In genomic region chr5:159051431-159052281, GRCh38 we compare ENCODE assay signal across 8 cellular contexts. TPM values are rescaled to one million over a fixed set of nuclear protein-coding genes. Genes with fewer than 3 reads are reported as not detected.
DNase-seq lines count a peak whose midpoint lies in the region; ATAC-seq and TF ChIP-seq lines count a peak whose summit lies in the region.

No MANE protein-coding gene starts in this region.

- no peaks in the 10 kb centered on the region for H3K36me3 Mint-ChIP-seq in dendritic cell treated with granulocyte-macrophage colony-stimulating factor and Interleukin-4, amounts not matched to agents 40 ng/mL and 50 ng/mL, for 4 days (ENCODE audit: low read depth)

- ATAC-seq in HG03442 (IDR thresholded peaks at IDR 0.05; ENCODE audit: unreplicated experiment): peak; percentile 21
- no peak for ATAC-seq in lung (ENCODE audit: insufficient read depth, low FRiP score)
- ATAC-seq in GM19328 (IDR thresholded peaks at IDR 0.05; ENCODE audit: unreplicated experiment): no peak
- no peak for ATAC-seq in GM21786 (IDR thresholded peaks at IDR 0.05; ENCODE audit: unreplicated experiment)
- no peak for ATAC-seq in GM18870 (IDR thresholded peaks at IDR 0.05; ENCODE audit: unreplicated experiment)

- DNase-seq in Ammon's horn (ENCODE audit: low spot score) (peak; percentile 64), lung (ENCODE audit: low spot score) (no peak), tibial nerve (ENCODE audit: low spot score in 2 of 2) (peak in 1 of 2 donors; percentile 23)

- H3K9me3 ChIP-seq in lung (ENCODE audit: control insufficient read depth in 2 of 2, insufficient read depth in 1 of 2, low read length in 1 of 2) (peaks cover 0 to 2% of the 10 kb centered on the region in 2 donors), tibial nerve (no peaks in the 10 kb centered on the region)

- H3K4me1 ChIP-seq in lung (ENCODE audit: control insufficient read depth in 2 of 2, insufficient read depth in 2 of 2, low read length in 2 of 2): peaks cover 0 to 3% of the 10 kb centered on the region in 2 donors
- peaks cover 0 to 59% (median 14%) of the 10 kb centered on the region in 4 donors for H3K4me1 ChIP-seq in tibial nerve

- peak overlapping the region; percentile 47 for H3K4me3 Mint-ChIP-seq in dendritic cell treated with granulocyte-macrophage colony-stimulating factor and Interleukin-4, amounts not matched to agents 40 ng/mL and 50 ng/mL, for 4 days

- no peak for TF ChIP-seq EP300 in tibial nerve (IDR thresholded peaks at IDR 0.05)

- H3K36me3 ChIP-seq in lung (ENCODE audit: control insufficient read depth in 2 of 2, insufficient read depth in 2 of 2, low read length in 2 of 2) (peaks cover 0 to 1% of the 10 kb centered on the region in 2 donors), tibial nerve (no peaks in the 10 kb centered on the region)

- no peak overlapping the region for H3K27ac Mint-ChIP-seq in dendritic cell treated with granulocyte-macrophage colony-stimulating factor and Interleukin-4, amounts not matched to agents 40 ng/mL and 50 ng/mL, for 4 days

- 17 to 24% methylated on average over 32 to 37 of the region's 37 CpGs for WGBS in lung, 2 donors
- 34 to 45% methylated on average over 20 to 30 of the region's 37 CpGs for WGBS in tibial nerve, 2 donors

- H3K27me3 ChIP-seq in lung (ENCODE audit: control insufficient read depth, insufficient read depth) (no peaks in the 10 kb centered on the region), tibial nerve (no peaks in the 10 kb centered on the region)

- peak overlapping the region; percentile 60 to 70 for H3K27ac ChIP-seq in lung (ENCODE audit: low read depth in 1 of 2, low read length in 1 of 2)
- peak overlapping the region; percentile 42 to 83 (median 62) for H3K27ac ChIP-seq in tibial nerve

- H3K9me3 Mint-ChIP-seq in dendritic cell treated with granulocyte-macrophage colony-stimulating factor and Interleukin-4, amounts not matched to agents 40 ng/mL and 50 ng/mL, for 4 days: no peaks in the 10 kb centered on the region

- TF ChIP-seq POLR2A in tibial nerve (IDR thresholded peaks at IDR 0.05): no peak

- intact Hi-C loops in dendritic cell treated with granulocyte-macrophage colony-stimulating factor and Interleukin-4, amounts not matched to agents 40 ng/mL and 50 ng/mL, for 4 days (cut with micrococcal nuclease): no loop called here

- H3K27me3 Mint-ChIP-seq in dendritic cell treated with granulocyte-macrophage colony-stimulating factor and Interleukin-4, amounts not matched to agents 40 ng/mL and 50 ng/mL, for 4 days: peaks cover 60% of the 10 kb centered on the region

- no peak overlapping the region for H3K4me3 ChIP-seq in lung
- H3K4me3 ChIP-seq in tibial nerve: peak overlapping the region; percentile 12 to 41 (median 34)

- no peak for TF ChIP-seq CTCF in lung (IDR thresholded peaks at IDR 0.05; ENCODE audit: control extremely low read depth, extremely low read depth)
- no peak for TF ChIP-seq CTCF in tibial nerve (IDR thresholded peaks at IDR 0.05)

- peaks cover 11% of the 10 kb centered on the region for H3K4me1 Mint-ChIP-seq in dendritic cell treated with granulocyte-macrophage colony-stimulating factor and Interleukin-4, amounts not matched to agents 40 ng/mL and 50 ng/mL, for 4 days (ENCODE audit: low read depth)

RNA-seq across cellular contexts. Expression of gene EBF1, which starts 48.1 kb away (rescaled TPM):
- total RNA-seq in lung (10 to 100 TPM in 1 of 2 donors, 1 to 10 TPM in 1; 9.3 to 10.4 TPM), tibial nerve (10 to 100 TPM; 47.4 to 76.5 (median 53.9) TPM)
- 1 to 10 TPM in 1 of 2 donors, under 1 TPM in 1; 0.80 to 2.5 TPM for polyA plus RNA-seq in lung

Comparison
In these comparisons a context has a peak if more than half of its experiments do, and no peak if none do; other contexts are left out.
1. RNA of gene EBF1, which starts 48.1 kb away (total RNA-seq): 47.4 to 76.5 TPM in tibial nerve; 9.3 to 10.4 TPM in lung; every median in the first group is over 4 times any median in the second.